ENCODE assay signal across 12 cellular contexts in genomic region chr5:67897980-67898379, GRCh38.
A peak's percentile ranks its signal among the peaks of the same experiment; 100 is the strongest.
DNase-seq lines count a peak whose midpoint lies in the region; ATAC-seq, FAIRE-seq and TF ChIP-seq lines count a peak whose summit lies in the region.
"Had no signal": no experiment of that assay in that cellular context is flagged by ENCODE, and none has a peak within 500 bp of the region (broad histone marks: within the 10 kb centered on the region; RNA-seq: fewer than 3 reads in every experiment).

No MANE protein-coding gene starts in this region.

- peaks cover 0 to 12% (median 10%) of the 10 kb centered on the region in 5 experiments for H3K9me3 Mint-ChIP-seq in brain
- no peaks in the 10 kb centered on the region for H3K9me3 Mint-ChIP-seq in activated naive CD8-positive, alpha-beta T cell treated with anti-CD3 and anti-CD28 coated beads for 36 hours

- H2AFZ ChIP-seq in Karpas-422 (ENCODE audit: low read length) (no peak overlapping the region), keratinocyte (ENCODE audit: control insufficient read depth, low read length) (no peak overlapping the region)

- no peak for TF ChIP-seq CTCF in brain (conservative IDR thresholded peaks at IDR 0.05)
- TF ChIP-seq CTCF in epithelial cell of esophagus (IDR thresholded peaks at IDR 0.05; ENCODE audit: insufficient read depth, low read depth, low read length, missing control alignments): no peak
- no peak for TF ChIP-seq CTCF in keratinocyte (optimal IDR thresholded peaks at IDR 0.05 in 1 of 3, IDR thresholded peaks at IDR 0.05 in 1 of 3, conservative IDR thresholded peaks at IDR 0.05 in 1 of 3; ENCODE audit: extremely low read depth in 1 of 3, insufficient read depth in 2 of 3, low read length in 3 of 3)
- TF ChIP-seq CTCF in mucosa of descending colon (IDR thresholded peaks at IDR 0.05): no peak

- H3K4me3 ChIP-seq in Karpas-422 (ENCODE audit: low read length) (no peak overlapping the region), epithelial cell of esophagus (ENCODE audit: low read length) (no peak overlapping the region), keratinocyte (ENCODE audit: control insufficient read depth in 2 of 3, extremely low read depth in 1 of 3, insufficient read depth in 2 of 3, low read depth in 1 of 3, low read length in 3 of 3) (peak overlapping the region in 1 of 3 experiments; percentile 5), mucosa of descending colon (no peak overlapping the region)
- H3K4me3 ChIP-seq: BLaER1 treated with 17β-estradiol and CSF1 and Interleukin-3, amounts not matched to agents 10 nM and 100 nM had no signal

- H3K9me2 ChIP-seq in Karpas-422 (replicated peaks; ENCODE audit: insufficient read depth, low read length): no peaks in the 10 kb centered on the region

- H3K9me1 ChIP-seq in keratinocyte (ENCODE audit: control insufficient read depth, extremely low read depth, insufficient read depth, low read length): no peaks in the 10 kb centered on the region

- no peak overlapping the region for H3K9ac ChIP-seq in Karpas-422 (ENCODE audit: low read length)
- no peak overlapping the region for H3K9ac ChIP-seq in keratinocyte (ENCODE audit: control insufficient read depth, extremely low read depth, insufficient read depth, low read length)
- H3K9ac ChIP-seq: BLaER1 treated with 17β-estradiol and CSF1 and Interleukin-3, amounts not matched to agents 10 nM and 100 nM had no signal

- H3K27me3 ChIP-seq in Karpas-422 (ENCODE audit: low read length) (no peaks in the 10 kb centered on the region), keratinocyte (ENCODE audit: control insufficient read depth, extremely low read depth, insufficient read depth, low read length) (no peaks in the 10 kb centered on the region)
- H3K27me3 ChIP-seq: BLaER1 treated with 17β-estradiol and CSF1 and Interleukin-3, amounts not matched to agents 10 nM and 100 nM had no signal

- H3K9me3 ChIP-seq in Karpas-422 (ENCODE audit: low read length) (no peaks in the 10 kb centered on the region), keratinocyte (ENCODE audit: control insufficient read depth, low read depth, low read length) (peaks cover 4% of the 10 kb centered on the region), mucosa of descending colon (no peaks in the 10 kb centered on the region)

- DNase-seq in Karpas-422 (peak; percentile 4), epithelial cell of esophagus (ENCODE audit: low read depth) (peak; percentile 94), keratinocyte (ENCODE audit: low read depth, low spot score) (peak; percentile 66), RPMI8226 (no peak), mucosa of descending colon (no peak)
- no peak for DNase-seq in activated naive CD8-positive, alpha-beta T cell treated with anti-CD3 and anti-CD28 coated beads for 36 hours
- DNase-seq: ACHN; CD4-positive, CD25-positive, alpha-beta regulatory T cell had no signal

- H3K27ac ChIP-seq in Karpas-422 (ENCODE audit: low read length): no peak overlapping the region
- H3K27ac ChIP-seq in keratinocyte (ENCODE audit: control insufficient read depth, insufficient read depth, low read length): peak overlapping the region; percentile 59

- H3K36me3 Mint-ChIP-seq in brain: no peaks in the 10 kb centered on the region
- H3K36me3 Mint-ChIP-seq in activated naive CD8-positive, alpha-beta T cell treated with anti-CD3 and anti-CD28 coated beads for 36 hours: no peaks in the 10 kb centered on the region
- H3K36me3 Mint-ChIP-seq: CD4-positive, CD25-positive, alpha-beta regulatory T cell had no signal

- peak overlapping the region in 4 of 5 experiments; percentile 10 to 90 (median 15) for H3K27ac Mint-ChIP-seq in brain
- H3K27ac Mint-ChIP-seq in activated naive CD8-positive, alpha-beta T cell treated with anti-CD3 and anti-CD28 coated beads for 36 hours: no peak overlapping the region
- H3K27ac Mint-ChIP-seq: CD4-positive, CD25-positive, alpha-beta regulatory T cell had no signal

- H4K20me1 ChIP-seq in Karpas-422 (ENCODE audit: insufficient read depth, low read depth, low read length) (no peaks in the 10 kb centered on the region), keratinocyte (ENCODE audit: control insufficient read depth, extremely low read depth, insufficient read depth, low read length) (no peaks in the 10 kb centered on the region)
- H4K20me1 ChIP-seq: BLaER1 treated with 17β-estradiol and CSF1 and Interleukin-3, amounts not matched to agents 10 nM and 100 nM had no signal

- H3K4me2 ChIP-seq in Karpas-422 (ENCODE audit: low read depth, low read length, poor library complexity, severe bottlenecking) (no peak overlapping the region), keratinocyte (ENCODE audit: control insufficient read depth, extremely low read depth, insufficient read depth, low read depth, low read length) (peak overlapping the region; percentile 47)

- peaks cover 3% of the 10 kb centered on the region for H3K27me3 Mint-ChIP-seq in brain
- H3K27me3 Mint-ChIP-seq in activated naive CD8-positive, alpha-beta T cell treated with anti-CD3 and anti-CD28 coated beads for 36 hours: no peaks in the 10 kb centered on the region

- peaks cover 30% of the 10 kb centered on the region for H3K4me1 Mint-ChIP-seq in brain
- H3K4me1 Mint-ChIP-seq in activated naive CD8-positive, alpha-beta T cell treated with anti-CD3 and anti-CD28 coated beads for 36 hours: peaks cover 4% of the 10 kb centered on the region
- H3K4me1 Mint-ChIP-seq: CD4-positive, CD25-positive, alpha-beta regulatory T cell had no signal

- ATAC-seq in HG02678 (IDR thresholded peaks at IDR 0.05; ENCODE audit: unreplicated experiment) (no peak), mucosa of descending colon (no peak)
- ATAC-seq: HCT116 had no signal

- no peak overlapping the region for H3K4me3 Mint-ChIP-seq in brain
- H3K4me3 Mint-ChIP-seq in activated naive CD8-positive, alpha-beta T cell treated with anti-CD3 and anti-CD28 coated beads for 36 hours: no peak overlapping the region
- H3K4me3 Mint-ChIP-seq: CD4-positive, CD25-positive, alpha-beta regulatory T cell had no signal

- intact Hi-C loops in mucosa of descending colon (cut with DNase I, micrococcal nuclease): no loop called here

- H3K4me1 ChIP-seq in Karpas-422 (ENCODE audit: low read length) (no peaks in the 10 kb centered on the region), keratinocyte (ENCODE audit: control insufficient read depth, extremely low read depth, insufficient read depth, low read length) (peaks cover 20% of the 10 kb centered on the region), mucosa of descending colon (ENCODE audit: low read depth) (no peaks in the 10 kb centered on the region)

- FAIRE-seq in keratinocyte (lab: Jason Lieb, UNC): peak; percentile 98

- dilution Hi-C loops in keratinocyte (cut with MboI; ENCODE audit: extremely low pct_ligation_motif_present, low sequenced_read_pairs): no loop called here

- H3K79me2 ChIP-seq in Karpas-422 (ENCODE audit: low read length): no peaks in the 10 kb centered on the region
- H3K79me2 ChIP-seq in keratinocyte (ENCODE audit: control insufficient read depth, insufficient read depth, low read length): no peaks in the 10 kb centered on the region

- H3K36me3 ChIP-seq in Karpas-422 (ENCODE audit: insufficient read depth, low read length): no peaks in the 10 kb centered on the region
- no peaks in the 10 kb centered on the region for H3K36me3 ChIP-seq in keratinocyte (ENCODE audit: control insufficient read depth in 2 of 2, extremely low read depth in 1 of 2, insufficient read depth in 2 of 2, low read length in 2 of 2)
- no peaks in the 10 kb centered on the region for H3K36me3 ChIP-seq in mucosa of descending colon (ENCODE audit: low read depth)
- H3K36me3 ChIP-seq: BLaER1 treated with 17β-estradiol and CSF1 and Interleukin-3, amounts not matched to agents 10 nM and 100 nM had no signal

Comparison
In these comparisons a context has a peak if more than half of its experiments do, and no peak if none do; other contexts are left out.
1. DNase-seq: peak in Karpas-422 (single experiment), epithelial cell of esophagus (single experiment) and keratinocyte (single experiment); none in RPMI8226 (single experiment), mucosa of descending colon (0 of 3) and activated naive CD8-positive, alpha-beta T cell treated with anti-CD3 and anti-CD28 coated beads for 36 hours (single experiment).